18 cellular contexts compared by ENCODE assay signal in genomic region chr2:62657752-62658151, GRCh38. TPM values are rescaled to one million over a fixed set of nuclear protein-coding genes. Genes with fewer than 3 reads are reported as not detected.
DNase-seq lines count a peak whose midpoint lies in the region; ATAC-seq and TF ChIP-seq lines count a peak whose summit lies in the region.
"Had no signal": no experiment of that assay in that cellular context is flagged by ENCODE, and none has a peak within 500 bp of the region (broad histone marks: within the 10 kb centered on the region; RNA-seq: fewer than 3 reads in every experiment).

No MANE protein-coding gene starts in this region.

- peaks cover under 1% of the 10 kb centered on the region for H3K27me3 Mint-ChIP-seq in memory B cell

- DNase-seq in memory B cell (ENCODE audit: low spot score in 2 of 2) (peak in 1 of 2 donors; percentile 18), AG08395 (ENCODE audit: low spot score) (no peak), sigmoid colon (no peak), left colon (no peak), vagina (ENCODE audit: extremely low spot score in 2 of 2) (no peak)
- DNase-seq: activated CD4-positive, CD25-positive, alpha-beta regulatory T cell treated with anti-CD3 and anti-CD28 coated beads, Interleukin-2, amount 50 U/mL, for 72 hours; hypothalamus; left ventricle myocardium inferior; natural killer cell; NCI-H1436 treated with DMSO at 0.1 percent for 48 hours; NCI-H510A treated with DMSO at 0.1 percent for 48 hours; T-helper 1 cell; tibial artery had no signal

- peak overlapping the region; percentile 92 for H3K27ac Mint-ChIP-seq in memory B cell
- H3K27ac Mint-ChIP-seq: activated naive CD4-positive, alpha-beta T cell treated with anti-CD3 and anti-CD28 coated beads, Interleukin-2, amount 50 U/mL, for 24 hours; natural killer cell had no signal

- H3K27ac ChIP-seq in sigmoid colon (no peak overlapping the region), vagina (no peak overlapping the region)
- H3K27ac ChIP-seq: BLaER1, left ventricle myocardium inferior, tibial artery had no signal

- no peak for TF ChIP-seq CTCF in sigmoid colon (IDR thresholded peaks at IDR 0.05)
- no peak for TF ChIP-seq CTCF in vagina (IDR thresholded peaks at IDR 0.05)

- peak; percentile 47 for ATAC-seq in GM18867 (IDR thresholded peaks at IDR 0.05; ENCODE audit: unreplicated experiment)
- peak; percentile 64 for ATAC-seq in GM21576 (IDR thresholded peaks at IDR 0.05; ENCODE audit: unreplicated experiment)
- ATAC-seq in HG03342 (IDR thresholded peaks at IDR 0.05; ENCODE audit: unreplicated experiment): peak; percentile 52
- peak; percentile 84 for ATAC-seq in memory B cell (ENCODE audit: low read depth)
- no peak for ATAC-seq in left colon
- ATAC-seq: natural killer cell had no signal

- H3K4me3 Mint-ChIP-seq in memory B cell: no peak overlapping the region
- H3K4me3 Mint-ChIP-seq: activated naive CD4-positive, alpha-beta T cell treated with anti-CD3 and anti-CD28 coated beads, Interleukin-2, amount 50 U/mL, for 24 hours; natural killer cell had no signal

- no peak for TF ChIP-seq POLR2A in sigmoid colon (IDR thresholded peaks at IDR 0.05)
- no peak for TF ChIP-seq POLR2A in vagina (IDR thresholded peaks at IDR 0.05)

- H3K9me3 ChIP-seq in sigmoid colon (no peaks in the 10 kb centered on the region), vagina (no peaks in the 10 kb centered on the region)
- H3K9me3 ChIP-seq: BLaER1, left ventricle myocardium inferior, tibial artery had no signal

- intact Hi-C loops in sigmoid colon (cut with DNase I) (no loop called here), left colon (cut with DNase I, micrococcal nuclease) (no loop called here), vagina (cut with DNase I) (no loop called here)

- H3K9me3 Mint-ChIP-seq in memory B cell: no peaks in the 10 kb centered on the region
- H3K9me3 Mint-ChIP-seq: activated naive CD4-positive, alpha-beta T cell treated with anti-CD3 and anti-CD28 coated beads, Interleukin-2, amount 50 U/mL, for 24 hours; natural killer cell had no signal

- H3K4me1 Mint-ChIP-seq in memory B cell: peaks cover 19% of the 10 kb centered on the region
- H3K4me1 Mint-ChIP-seq: activated naive CD4-positive, alpha-beta T cell treated with anti-CD3 and anti-CD28 coated beads, Interleukin-2, amount 50 U/mL, for 24 hours had no signal

- H3K36me3 ChIP-seq in sigmoid colon (no peaks in the 10 kb centered on the region), vagina (no peaks in the 10 kb centered on the region)
- H3K36me3 ChIP-seq: BLaER1, left ventricle myocardium inferior, tibial artery had no signal

- peaks cover 0 to 42% (median 31%) of the 10 kb centered on the region in 4 donors for H3K4me1 ChIP-seq in sigmoid colon
- H3K4me1 ChIP-seq in vagina: peaks cover 41% of the 10 kb centered on the region
- H3K4me1 ChIP-seq: BLaER1 had no signal

- no peak for TF ChIP-seq EP300 in sigmoid colon (IDR thresholded peaks at IDR 0.05)

- H3K27me3 ChIP-seq in sigmoid colon (no peaks in the 10 kb centered on the region), vagina (no peaks in the 10 kb centered on the region)
- H3K27me3 ChIP-seq: BLaER1, tibial artery had no signal

- no peak overlapping the region for H3K4me3 ChIP-seq in sigmoid colon
- no peak overlapping the region for H3K4me3 ChIP-seq in vagina
- H3K4me3 ChIP-seq: BLaER1, left ventricle myocardium inferior, tibial artery had no signal

- no peaks in the 10 kb centered on the region for H3K36me3 Mint-ChIP-seq in memory B cell
- H3K36me3 Mint-ChIP-seq: activated naive CD4-positive, alpha-beta T cell treated with anti-CD3 and anti-CD28 coated beads, Interleukin-2, amount 50 U/mL, for 24 hours; natural killer cell had no signal

RNA-seq across cellular contexts. Expression of gene EHBP1, which starts 47.8 kb away (rescaled TPM):
- total RNA-seq in sigmoid colon: 100 to 1,000 TPM; 121 to 161 (median 153) TPM
- 10 to 100 TPM; 12.7 to 16.8 (median 13.2) TPM for polyA plus RNA-seq in sigmoid colon
- 10 to 100 TPM; 22.6 to 32.1 TPM for total RNA-seq in left colon
- 97.7 TPM for total RNA-seq in vagina
